8 cellular contexts compared by ENCODE assay signal in the genomic region with DNA sequence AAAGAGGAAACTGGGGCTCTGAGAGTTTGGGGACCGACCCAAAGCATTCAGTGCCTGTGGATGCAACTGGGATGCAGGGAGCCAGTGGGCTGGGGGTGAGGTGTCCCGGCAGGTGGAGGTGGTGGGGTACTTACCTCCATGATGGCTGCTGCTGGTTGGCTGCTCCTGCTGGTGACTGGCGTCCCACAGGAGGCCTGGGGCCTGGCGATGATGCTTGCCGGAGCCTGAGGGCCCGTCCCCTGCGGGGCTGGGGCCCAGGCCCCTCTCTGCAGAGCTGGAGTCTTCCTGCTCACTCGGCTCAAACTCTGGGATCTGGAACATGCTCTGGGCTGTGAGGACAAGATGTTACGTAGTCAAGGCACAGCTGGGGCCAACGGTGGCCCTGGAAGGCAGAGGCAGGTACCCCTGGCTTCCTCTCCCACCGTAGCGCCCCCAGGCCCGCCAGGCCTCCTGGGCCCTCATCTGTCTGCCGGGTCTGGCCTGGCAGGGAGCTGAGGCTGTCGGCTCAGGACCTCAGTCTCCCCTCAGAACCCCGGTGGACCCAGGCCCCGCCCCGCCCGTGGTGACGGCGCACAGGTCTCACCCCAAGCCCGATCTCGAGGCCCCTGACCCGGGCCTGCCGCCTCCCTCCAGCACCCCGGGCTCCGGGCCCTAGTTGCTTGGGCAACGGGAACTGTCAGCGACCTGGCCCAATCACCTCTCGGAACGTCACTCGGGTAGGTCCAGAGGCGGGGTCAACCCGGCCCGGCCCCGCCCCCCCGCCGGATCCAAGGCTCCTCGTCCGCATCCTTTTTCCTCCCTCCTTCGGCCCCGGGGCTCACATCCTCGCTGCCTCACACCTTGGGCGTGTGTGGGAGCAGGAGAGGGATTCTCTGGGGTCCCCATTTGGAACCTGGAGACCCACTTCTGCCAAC. TPM values are rescaled to one million over a fixed set of nuclear protein-coding genes. Genes with fewer than 3 reads are reported as not detected.
DNase-seq lines count a peak whose midpoint lies in the region; ATAC-seq, FAIRE-seq and TF ChIP-seq lines count a peak whose summit lies in the region.

A gene (minus strand): TSS at position 618 of the 914 bp plus-strand sequence. CDS start 297 bp downstream, at position 321.

- no peak within 1 kb of the TSS for H3K23ac ChIP-seq in H1 (ENCODE audit: insufficient read length)
- peak within 1 kb of the TSS in 1 of 2 experiments; percentile 87 for H3K23ac ChIP-seq in mesenchymal stem cell (ENCODE audit: low read length in 2 of 2)

- WGBS in H1 (ENCODE audit: extremely low coverage in 1 of 2, insufficient coverage in 1 of 2, insufficient read length in 1 of 2, insufficient replicate concordance in 2 of 2, low coverage in 1 of 2, low lambda C conversion rate in 2 of 2, missing lambda C conversion rate in 1 of 2), 2 experiments: 18% methylated on average over 24 of the region's 44 CpGs; no CpG with 5 or more reads in 1 of the 2 experiments
- WGBS in mesenchymal stem cell: 7% methylated on average over 34 of the region's 44 CpGs

- H3K23me2 ChIP-seq in H1 (ENCODE audit: low read depth, low read length): peaks cover 10% of the 10 kb centered on the region; the same call in 1 of the 2 replicates

- H2BK20ac ChIP-seq in H1 (ENCODE audit: low read length): no peak within 1 kb of the TSS

- BruUV-seq in Caco-2 (replicated peaks; lab: Mats Ljungman, UMichigan): no TSS peak

- POLR2A ChIA-PET in Caco-2 (lab: Charles Lee) (interaction anchor here (0.8 to 2.1 kb wide), 5 partner anchors 13 to 71 kb away, joined by 3 to 10 read pairs (median 5); a partner anchor contains a TSS), H1 (lab: Charles Lee; ENCODE audit: partially characterized antibody) (interaction anchor here (0.6 to 9.5 kb wide), 13 partner anchors 8 to 76 kb away, joined by 3 to 79 read pairs (median 5); a partner anchor contains a TSS)

- peaks cover 23% of the 10 kb centered on the region for H3K36me3 Mint-ChIP-seq in Caco-2 (ENCODE audit: insufficient read depth, unreplicated experiment)
- H3K36me3 Mint-ChIP-seq in activated CD8-positive, alpha-beta memory T cell treated with anti-CD3 and anti-CD28 coated beads, Interleukin-2, amount 10 ng/mL, durations not matched to agents 7 days and 5 days: peaks cover 8% of the 10 kb centered on the region

- H2AFZ ChIP-seq in H1 (ENCODE audit: low read length): no peak within 1 kb of the TSS
- peak within 1 kb of the TSS; percentile 80 for H2AFZ ChIP-seq in mesenchymal stem cell (ENCODE audit: low read depth, low read length)

- H3K36me3 ChIP-seq in Caco-2 (ENCODE audit: control insufficient read depth, insufficient read depth, low read length): no peaks in the 10 kb centered on the region; the same call in 1 of the 2 replicates
- no peaks in the 10 kb centered on the region for H3K36me3 ChIP-seq in HUES48 (ENCODE audit: control insufficient read depth, insufficient read depth, low read length)
- peaks cover 21% of the 10 kb centered on the region for H3K36me3 ChIP-seq in NT2/D1 (ENCODE audit: insufficient read depth, insufficient read length, low read length)
- no peaks in the 10 kb centered on the region for H3K36me3 ChIP-seq in H1 (ENCODE audit: control insufficient read depth in 2 of 4, insufficient read depth in 4 of 4, low read length in 3 of 4)
- peaks cover 19 to 40% of the 10 kb centered on the region in 2 experiments for H3K36me3 ChIP-seq in mesenchymal stem cell (ENCODE audit: control insufficient read depth in 1 of 2, insufficient read depth in 2 of 2, low read depth in 1 of 2, low read length in 2 of 2)

- TF ChIP-seq RAD21 in H1 (IDR thresholded peaks at IDR 0.05 in 1 of 2, conservative IDR thresholded peaks at IDR 0.05 in 1 of 2; ENCODE audit: low read depth in 2 of 2, low read length in 2 of 2): no peak

- H4K91ac ChIP-seq in H1 (replicated peaks; ENCODE audit: insufficient read length, low read length): peak within 1 kb of the TSS; percentile 83
- H4K91ac ChIP-seq in mesenchymal stem cell (ENCODE audit: low read length): peak within 1 kb of the TSS; percentile 85

- no peaks in the 10 kb centered on the region for H3K9me3 Mint-ChIP-seq in Caco-2 (ENCODE audit: unreplicated experiment)
- H3K9me3 Mint-ChIP-seq in activated CD8-positive, alpha-beta memory T cell treated with anti-CD3 and anti-CD28 coated beads, Interleukin-2, amount 10 ng/mL, durations not matched to agents 7 days and 5 days (ENCODE audit: low read depth): no peaks in the 10 kb centered on the region

- H3K27ac ChIP-seq in HUES48 (ENCODE audit: low read depth, low read length): peak within 1 kb of the TSS; percentile 85
- H3K27ac ChIP-seq in H1 (ENCODE audit: low read depth, low read length): peak within 1 kb of the TSS; percentile 68; the same call in 1 of the 2 replicates
- peak within 1 kb of the TSS; percentile 86 for H3K27ac ChIP-seq in mesenchymal stem cell (ENCODE audit: low read length, poor library complexity, severe bottlenecking)

- H3K9ac ChIP-seq in HUES48 (ENCODE audit: low read depth, low read length): no peak within 1 kb of the TSS
- H3K9ac ChIP-seq in NT2/D1 (ENCODE audit: insufficient read length, low read depth): peak within 1 kb of the TSS; percentile 94
- peak within 1 kb of the TSS in 3 of 4 experiments; percentile 6 to 58 (median 56); a peak in 5 of 7 replicates for H3K9ac ChIP-seq in H1 (replicated peaks in 1 of 4; ENCODE audit: extremely low read depth in 1 of 4, low read depth in 3 of 4, low read length in 3 of 4)
- peak within 1 kb of the TSS; percentile 97 for H3K9ac ChIP-seq in mesenchymal stem cell (ENCODE audit: low read length)

- no peak within 1 kb of the TSS for H2BK120ac ChIP-seq in H1 (replicated peaks; ENCODE audit: low read depth, low read length)
- no peak within 1 kb of the TSS for H2BK120ac ChIP-seq in mesenchymal stem cell (ENCODE audit: low read depth, low read length)

- H2BK12ac ChIP-seq in H1 (ENCODE audit: low read depth, low read length) (no peak within 1 kb of the TSS), mesenchymal stem cell (ENCODE audit: low read length in 2 of 2) (peak within 1 kb of the TSS; percentile 56 to 85)

- peak within 1 kb of the TSS; percentile 91 for H3K27ac Mint-ChIP-seq in Caco-2 (ENCODE audit: unreplicated experiment)
- H3K27ac Mint-ChIP-seq in activated CD8-positive, alpha-beta memory T cell treated with anti-CD3 and anti-CD28 coated beads, Interleukin-2, amount 10 ng/mL, durations not matched to agents 7 days and 5 days: peak within 1 kb of the TSS; percentile 89

- H3K4ac ChIP-seq in H1 (replicated peaks; ENCODE audit: insufficient read length, low read depth, low read length) (peak within 1 kb of the TSS; percentile 72), mesenchymal stem cell (ENCODE audit: low read depth in 1 of 2, low read length in 2 of 2) (peak within 1 kb of the TSS; percentile 73 to 97)

- H3K4me1 Mint-ChIP-seq in Caco-2 (ENCODE audit: low read depth, unreplicated experiment): peaks cover 14% of the 10 kb centered on the region
- peaks cover 18% of the 10 kb centered on the region for H3K4me1 Mint-ChIP-seq in activated CD8-positive, alpha-beta memory T cell treated with anti-CD3 and anti-CD28 coated beads, Interleukin-2, amount 10 ng/mL, durations not matched to agents 7 days and 5 days

- peak within 1 kb of the TSS; percentile 59 to 96 for H3K4me2 ChIP-seq in H1 (ENCODE audit: insufficient read depth in 1 of 2, low read depth in 2 of 2, low read length in 2 of 2)
- H3K4me2 ChIP-seq in mesenchymal stem cell (ENCODE audit: low read length, poor library complexity, severe bottlenecking): peak within 1 kb of the TSS; percentile 98

- no peak within 1 kb of the TSS for H3K14ac ChIP-seq in H1 (ENCODE audit: insufficient read length)
- peak within 1 kb of the TSS; percentile 5 to 98 for H3K14ac ChIP-seq in mesenchymal stem cell (ENCODE audit: low read length in 2 of 2)

- peaks cover 0 to 6% of the 10 kb centered on the region in 2 experiments for H4K20me1 ChIP-seq in H1 (replicated peaks in 1 of 2; ENCODE audit: control insufficient read depth in 1 of 2, insufficient read depth in 2 of 2, low read length in 2 of 2)

- peak in 1 of 2 experiments; percentile 25; a peak in 1 of 3 replicates for TF ChIP-seq POLR2A in H1 (IDR thresholded peaks at IDR 0.05; ENCODE audit: control extremely low read depth in 1 of 2, low read depth in 2 of 2, low read length in 2 of 2)

- no peak for TF ChIP-seq CTCF in Caco-2 (IDR thresholded peaks at IDR 0.05; ENCODE audit: insufficient read depth in 1 of 2, low read depth in 1 of 2, low read length in 1 of 2, severe bottlenecking in 1 of 2, unreplicated experiment in 1 of 2)
- TF ChIP-seq CTCF in H1 (IDR thresholded peaks at IDR 0.05; ENCODE audit: control extremely low read depth in 1 of 3, insufficient read depth in 1 of 3, low read depth in 1 of 3, low read length in 3 of 3): no peak

- H3K27me3 ChIP-seq in Caco-2 (replicated peaks; ENCODE audit: control insufficient read depth, insufficient read depth, low read length) (no peaks in the 10 kb centered on the region), HUES48 (ENCODE audit: control insufficient read depth, insufficient read depth, low read length) (peaks cover 8% of the 10 kb centered on the region), NT2/D1 (ENCODE audit: insufficient read depth, insufficient read length) (peaks cover 3% of the 10 kb centered on the region), H1 (replicated peaks in 1 of 4; ENCODE audit: control insufficient read depth in 3 of 4, extremely low read depth in 1 of 4, insufficient read depth in 3 of 4, low read length in 3 of 4) (peaks cover 0 to 7% (median 3%) of the 10 kb centered on the region in 4 experiments; a peak in 3 of 7 replicates), mesenchymal stem cell (ENCODE audit: control insufficient read depth in 1 of 2, insufficient read depth in 1 of 2, low read length in 2 of 2) (no peaks in the 10 kb centered on the region)

- DNase-seq in Caco-2 (peak; percentile 95 to 97), NT2/D1 (ENCODE audit: low read depth, low spot score) (peak; percentile 92), H1 (ENCODE audit: low read depth in 1 of 2, low spot score in 2 of 2) (peak in 1 of 2 experiments; percentile 96), mesenchymal stem cell (peak; percentile 95)
- peak; percentile 96 for DNase-seq in activated CD8-positive, alpha-beta memory T cell treated with anti-CD3 and anti-CD28 coated beads, Interleukin-2, amount 10 ng/mL, durations not matched to agents 7 days and 5 days
- peak; percentile 78 for DNase-seq in stimulated activated CD8-positive, alpha-beta memory T cell treated with anti-CD3 and anti-CD28 coated beads, Interleukin-12 subunit alpha, Interleukin-12 subunit beta, amount 100 ng/mL, for 24 hours (ENCODE audit: extremely low read depth)

- no peak within 1 kb of the TSS for H2AK5ac ChIP-seq in H1 (ENCODE audit: low read depth, low read length)
- H2AK5ac ChIP-seq in mesenchymal stem cell (ENCODE audit: low read length, severe bottlenecking): peak within 1 kb of the TSS; percentile 17

- H2BK15ac ChIP-seq in H1 (ENCODE audit: low read length) (no peak within 1 kb of the TSS; the same call in 1 of the 2 replicates), mesenchymal stem cell (ENCODE audit: low read depth, poor library complexity, severe bottlenecking) (peak within 1 kb of the TSS; percentile 61)

- peak within 1 kb of the TSS; percentile 82 for H3K4me3 Mint-ChIP-seq in Caco-2 (ENCODE audit: unreplicated experiment)
- peak within 1 kb of the TSS; percentile 79 for H3K4me3 Mint-ChIP-seq in activated CD8-positive, alpha-beta memory T cell treated with anti-CD3 and anti-CD28 coated beads, Interleukin-2, amount 10 ng/mL, durations not matched to agents 7 days and 5 days

- no peaks in the 10 kb centered on the region for H3K27me3 Mint-ChIP-seq in Caco-2 (ENCODE audit: insufficient read depth, unreplicated experiment)
- no peaks in the 10 kb centered on the region for H3K27me3 Mint-ChIP-seq in activated CD8-positive, alpha-beta memory T cell treated with anti-CD3 and anti-CD28 coated beads, Interleukin-2, amount 10 ng/mL, durations not matched to agents 7 days and 5 days

- peak within 1 kb of the TSS; percentile 67 for H3K56ac ChIP-seq in H1 (replicated peaks; ENCODE audit: insufficient read length, low read depth, low read length)

- FAIRE-seq in H1 (lab: Jason Lieb, UNC): no peak

- ATAC-seq in GM21390 (IDR thresholded peaks at IDR 0.05; ENCODE audit: unreplicated experiment): peak; percentile 69
- ATAC-seq in activated CD8-positive, alpha-beta memory T cell treated with anti-CD3 and anti-CD28 coated beads, Interleukin-2, amount 10 ng/mL, durations not matched to agents 7 days and 5 days: peak; percentile 85

- H3K79me1 ChIP-seq in H1 (ENCODE audit: low read depth, low read length): no peaks in the 10 kb centered on the region; the same call in 1 of the 2 replicates
- H3K79me1 ChIP-seq in mesenchymal stem cell (replicated peaks; ENCODE audit: low read length, poor library complexity, severe bottlenecking): peaks cover 46% of the 10 kb centered on the region

- H3K18ac ChIP-seq in H1 (ENCODE audit: extremely low read depth, low read length) (peak within 1 kb of the TSS; percentile 67), mesenchymal stem cell (ENCODE audit: low read depth in 1 of 2, low read length in 2 of 2) (peak within 1 kb of the TSS; percentile 81 to 100)

- peak within 1 kb of the TSS; percentile 81; the same call in 1 of the 2 replicates for H2BK5ac ChIP-seq in H1 (ENCODE audit: low read depth, low read length)
- H2BK5ac ChIP-seq in mesenchymal stem cell (ENCODE audit: low read depth, low read length, poor library complexity, severe bottlenecking): peak within 1 kb of the TSS; percentile 53

- H4K8ac ChIP-seq in H1 (ENCODE audit: extremely low read depth, insufficient read depth, low read length) (peak within 1 kb of the TSS; percentile 81), mesenchymal stem cell (ENCODE audit: low read length) (peak within 1 kb of the TSS; percentile 92)

- CTCF ChIA-PET in Caco-2 (lab: Charles Lee) (interaction anchor here (0.5 to 2.8 kb wide), 5 partner anchors 14 to 602 kb away, joined by 3 to 15 read pairs (median 6); no protein-coding TSS in a partner anchor), H1 (lab: Charles Lee; ENCODE audit: partially characterized antibody) (interaction anchor here (0.6 to 11.4 kb wide), 11 partner anchors 10 to 1733 kb away, joined by 3 to 134 read pairs (median 4); a partner anchor contains a TSS)
- CTCF ChIA-PET in activated CD8-positive, alpha-beta memory T cell treated with anti-CD3 and anti-CD28 coated beads, Interleukin-2, amount 10 ng/mL, durations not matched to agents 7 days and 5 days (lab: Charles Lee): interaction anchor here (1.1 to 15.2 kb wide), 10 partner anchors 12 to 284 kb away, joined by 3 to 188 read pairs (median 8); a partner anchor contains a TSS

- intact Hi-C loops in Caco-2 (cut with micrococcal nuclease; ENCODE audit: unreplicated experiment): loop anchor here (1.0 to 2.0 kb wide), 2 partner anchors 14 to 20 kb away; a partner anchor contains a TSS

- peak within 1 kb of the TSS; percentile 89 for H4K5ac ChIP-seq in H1 (ENCODE audit: insufficient read length, low read depth, low read length)

- TF ChIP-seq EP300 in H1 (IDR thresholded peaks at IDR 0.05; ENCODE audit: borderline replicate concordance in 1 of 2, low read depth in 2 of 2, low read length in 2 of 2): no peak

- no peaks in the 10 kb centered on the region for H3K79me2 ChIP-seq in H1 (ENCODE audit: control insufficient read depth in 1 of 2, insufficient read depth in 2 of 2, low read length in 2 of 2)

- H3K4me3 ChIP-seq in Caco-2 (ENCODE audit: low read depth, low read length) (peak within 1 kb of the TSS; percentile 74), HUES48 (ENCODE audit: low read depth, low read length) (peak within 1 kb of the TSS; percentile 96), NT2/D1 (ENCODE audit: insufficient read length, low read depth) (peak within 1 kb of the TSS; percentile 75), H1 (ENCODE audit: extremely low read depth in 1 of 4, insufficient read depth in 2 of 4, low read depth in 3 of 4, low read length in 4 of 4) (peak within 1 kb of the TSS; percentile 49 to 70 (median 69)), mesenchymal stem cell (ENCODE audit: insufficient read depth in 1 of 2, low read depth in 1 of 2, low read length in 2 of 2) (peak within 1 kb of the TSS; percentile 83 to 97)

- peaks cover 5% of the 10 kb centered on the region for H3K4me1 ChIP-seq in Caco-2
- H3K4me1 ChIP-seq in HUES48 (ENCODE audit: control insufficient read depth, insufficient read depth, low read length): peaks cover 5% of the 10 kb centered on the region; the same call in 1 of the 2 replicates
- peaks cover 2% of the 10 kb centered on the region for H3K4me1 ChIP-seq in NT2/D1 (ENCODE audit: insufficient read depth, insufficient read length)
- peaks cover 0 to 8% (median 4%) of the 10 kb centered on the region in 4 experiments; a peak in 4 of 7 replicates for H3K4me1 ChIP-seq in H1 (replicated peaks in 1 of 4; ENCODE audit: control insufficient read depth in 3 of 4, insufficient read depth in 4 of 4, low read length in 3 of 4)
- peaks cover 26% of the 10 kb centered on the region for H3K4me1 ChIP-seq in mesenchymal stem cell (ENCODE audit: control insufficient read depth, insufficient read depth, low read depth, low read length)

- no peaks in the 10 kb centered on the region for H3K9me3 ChIP-seq in Caco-2
- H3K9me3 ChIP-seq in HUES48 (ENCODE audit: control insufficient read depth, insufficient read depth, low read length): no peaks in the 10 kb centered on the region
- H3K9me3 ChIP-seq in NT2/D1 (ENCODE audit: insufficient read depth, low read length): no peaks in the 10 kb centered on the region
- no peaks in the 10 kb centered on the region for H3K9me3 ChIP-seq in H1 (ENCODE audit: insufficient read depth in 2 of 2, low read depth in 1 of 2, low read length in 1 of 2)
- no peaks in the 10 kb centered on the region for H3K9me3 ChIP-seq in mesenchymal stem cell (ENCODE audit: control insufficient read depth, low read length)

RNA-seq across cellular contexts. Expression of the gene that starts here (rescaled TPM):
- total RNA-seq in Caco-2 (2022): 50.5 and 51.6 TPM in 2 replicates
- total RNA-seq in activated CD8-positive, alpha-beta memory T cell treated with anti-CD3 and anti-CD28 coated beads, Interleukin-2, amount 10 ng/mL, durations not matched to agents 7 days and 5 days: 10 to 100 TPM; 35.6 to 36.1 TPM
- 23.1 and 25.3 TPM in 2 replicates for total RNA-seq in H1 (2021; fragmentation: NEBNext Ultra II Directional; extraction: Animal tissue kit (Norgen Biotek cat#: 25700))
- 33.7 and 38.4 TPM in 2 replicates for polyA plus RNA-seq in H1 (2011; rRNA removed)
- polyA plus RNA-seq in H1 (2011; cell fraction: cytosol; rRNA removed): 33.2 TPM
- 23.2 TPM for polyA plus RNA-seq in H1 (2011; cell fraction: nucleus; rRNA removed)
- 16.5 to 26.6 TPM (median 24.0 TPM) in 4 replicates for polyA plus RNA-seq in H1 (2012, experiment 1 of 2)
- 37.8 TPM for polyA plus RNA-seq in H1 (2012, experiment 2 of 2)
- polyA plus RNA-seq in H1 (2013, experiment 1 of 2): 17.6 TPM
- polyA plus RNA-seq in H1 (2013, experiment 2 of 2): 18.1 TPM
- 3.2 and 4.2 TPM in 2 replicates for polyA minus RNA-seq in H1 (2011; rRNA and poly(A)+ RNA removed)
- polyA minus RNA-seq in H1 (2011; cell fraction: cytosol; rRNA and poly(A)+ RNA removed): 7.0 TPM
- 14.7 TPM for polyA minus RNA-seq in H1 (2011; cell fraction: nucleus; rRNA and poly(A)+ RNA removed)
- polyA plus RNA-seq in mesenchymal stem cell (2013, experiment 1 of 2): 69.6 TPM
- polyA plus RNA-seq in mesenchymal stem cell (2013, experiment 2 of 2): 70.6 TPM
